In genomic region chr21:20877976-20878375, GRCh38 we compare ENCODE assay signal across 28 cellular contexts.
"Had no signal": no experiment of that assay in that cellular context is flagged by ENCODE, and none has a peak within 500 bp of the region (broad histone marks: within the 10 kb centered on the region; RNA-seq: fewer than 3 reads in every experiment).

No MANE protein-coding gene starts in this region.

- H3K4me3 ChIP-seq: stomach, suprapubic skin, testis, thoracic aorta, thyroid gland, tibial artery, tibial nerve, transverse colon, upper lobe of left lung, upper lobe of right lung, uterus, vagina had no signal

- H3K4me3 Mint-ChIP-seq: stimulated activated effector memory CD8-positive, alpha-beta T cell treated with anti-CD3 and anti-CD28 coated beads, Interleukin-12 subunit alpha, Interleukin-12 subunit beta, amount 100 ng/mL, for 72 hours; stimulated activated memory B cell treated with anti-CD40 and anti-IgM and Interleukin-4, amounts not matched to agents 10 μg/mL and 1 μg/mL and 100 μg/mL, for 72 hours; stimulated activated naive B cell treated with anti-CD40 and anti-IgM and Interleukin-4, amounts not matched to agents 10 μg/mL and 1 μg/mL and 100 μg/mL, for 72 hours; stimulated activated naive CD8-positive, alpha-beta T cell treated with anti-CD3 and anti-CD28 coated beads, Interleukin-15, amount 100 ng/mL, for 72 hours; stimulated activated naive CD8-positive, alpha-beta T cell treated with anti-CD3 and anti-CD28 coated beads, Interleukin-15, Interleukin-2, amounts not matched to agents 100 ng/mL and 50 ng/mL, for 24 hours; type B pancreatic cell had no signal

- H3K36me3 ChIP-seq: stomach, suprapubic skin, thoracic aorta, thyroid gland, tibial artery, tibial nerve, transverse colon, upper lobe of left lung, upper lobe of right lung, uterus, vagina had no signal

- H3K4me1 ChIP-seq: stomach, suprapubic skin, testis, thyroid gland, tibial artery, transverse colon, upper lobe of left lung, upper lobe of right lung, uterus, vagina had no signal

- H3K27me3 ChIP-seq: stomach, suprapubic skin, testis, thyroid gland, tibial artery, tibial nerve, transverse colon, upper lobe of left lung, upper lobe of right lung, uterus, vagina had no signal

- H3K36me3 Mint-ChIP-seq: stimulated activated effector memory CD8-positive, alpha-beta T cell treated with anti-CD3 and anti-CD28 coated beads, Interleukin-12 subunit alpha, Interleukin-12 subunit beta, amount 100 ng/mL, for 72 hours; stimulated activated memory B cell treated with anti-CD40 and anti-IgM and Interleukin-4, amounts not matched to agents 10 μg/mL and 1 μg/mL and 100 μg/mL, for 72 hours; stimulated activated naive B cell treated with anti-CD40 and anti-IgM and Interleukin-4, amounts not matched to agents 10 μg/mL and 1 μg/mL and 100 μg/mL, for 72 hours; type B pancreatic cell had no signal

- H3K27ac Mint-ChIP-seq: stimulated activated effector memory CD8-positive, alpha-beta T cell treated with anti-CD3 and anti-CD28 coated beads, Interleukin-12 subunit alpha, Interleukin-12 subunit beta, amount 100 ng/mL, for 72 hours; stimulated activated memory B cell treated with anti-CD40 and anti-IgM and Interleukin-4, amounts not matched to agents 10 μg/mL and 1 μg/mL and 100 μg/mL, for 72 hours; stimulated activated naive B cell treated with anti-CD40 and anti-IgM and Interleukin-4, amounts not matched to agents 10 μg/mL and 1 μg/mL and 100 μg/mL, for 72 hours; stimulated activated naive CD8-positive, alpha-beta T cell treated with anti-CD3 and anti-CD28 coated beads, Interleukin-15, amount 100 ng/mL, for 72 hours; stimulated activated naive CD8-positive, alpha-beta T cell treated with anti-CD3 and anti-CD28 coated beads, Interleukin-15, Interleukin-2, amounts not matched to agents 100 ng/mL and 50 ng/mL, for 24 hours; type B pancreatic cell had no signal

- H3K27ac ChIP-seq: stomach, suprapubic skin, testis, thoracic aorta, thyroid gland, tibial artery, tibial nerve, transverse colon, upper lobe of left lung, upper lobe of right lung, uterus, vagina had no signal

- DNase-seq: stimulated activated CD4-positive, alpha-beta T cell treated with anti-CD3 and anti-CD28 coated beads, Interleukin-2, amount 100 ng/mL, for 48 hours; stimulated activated CD4-positive, alpha-beta T cell treated with anti-CD3 and anti-CD28 coated beads, Interleukin-4, amount 100 ng/mL, for 1 hour; stimulated activated CD4-positive, alpha-beta T cell treated with anti-CD3 and anti-CD28 coated beads, Interleukin-4, amount 100 ng/mL, for 24 hours; stimulated activated CD8-positive, alpha-beta memory T cell treated with anti-CD3 and anti-CD28 coated beads, Interleukin-4, amount 100 ng/mL, for 48 hours; stimulated activated naive B cell treated with anti-CD40 and anti-IgM and Interleukin-4, amounts not matched to agents 10 μg/mL and 1 μg/mL and 100 μg/mL, for 72 hours; stimulated activated naive CD4-positive, alpha-beta T cell; stimulated activated naive CD4-positive, alpha-beta T cell treated with Interleukin-2 at 50 U/mL for 16 hours; stimulated activated naive CD8-positive, alpha-beta T cell treated with anti-CD3 and anti-CD28 coated beads, Interleukin-15, amount 100 ng/mL, for 72 hours; stimulated activated naive CD8-positive, alpha-beta T cell treated with anti-CD3 and anti-CD28 coated beads, Interleukin-15, Interleukin-2, amounts not matched to agents 100 U/mL and 50 U/mL, for 24 hours; stomach; substantia nigra; testis; thyroid gland; tibial artery; transverse colon; trophoblast cell; upper lobe of left lung; upper lobe of right lung; uterus had no signal

- H3K4me1 Mint-ChIP-seq: stimulated activated effector memory CD8-positive, alpha-beta T cell treated with anti-CD3 and anti-CD28 coated beads, Interleukin-12 subunit alpha, Interleukin-12 subunit beta, amount 100 ng/mL, for 72 hours; stimulated activated memory B cell treated with anti-CD40 and anti-IgM and Interleukin-4, amounts not matched to agents 10 μg/mL and 1 μg/mL and 100 μg/mL, for 72 hours; stimulated activated naive CD8-positive, alpha-beta T cell treated with anti-CD3 and anti-CD28 coated beads, Interleukin-15, amount 100 ng/mL, for 72 hours had no signal

- ATAC-seq: stimulated activated effector memory CD8-positive, alpha-beta T cell treated with anti-CD3 and anti-CD28 coated beads, Interleukin-12 subunit alpha, Interleukin-12 subunit beta, amount 100 ng/mL, for 72 hours; stimulated activated memory B cell treated with anti-CD40 and anti-IgM and Interleukin-4, amounts not matched to agents 10 μg/mL and 1 μg/mL and 100 μg/mL, for 72 hours; stimulated activated naive B cell treated with anti-CD40 and anti-IgM and Interleukin-4, amounts not matched to agents 10 μg/mL and 1 μg/mL and 100 μg/mL, for 72 hours; stimulated activated naive CD8-positive, alpha-beta T cell treated with anti-CD3 and anti-CD28 coated beads, Interleukin-15, amount 100 ng/mL, for 72 hours; stimulated activated naive CD8-positive, alpha-beta T cell treated with anti-CD3 and anti-CD28 coated beads, Interleukin-15, Interleukin-2, amounts not matched to agents 100 U/mL and 50 U/mL, for 24 hours; upper lobe of right lung had no signal

- H3K27me3 Mint-ChIP-seq: stimulated activated memory B cell treated with anti-CD40 and anti-IgM and Interleukin-4, amounts not matched to agents 10 μg/mL and 1 μg/mL and 100 μg/mL, for 72 hours; stimulated activated naive B cell treated with anti-CD40 and anti-IgM and Interleukin-4, amounts not matched to agents 10 μg/mL and 1 μg/mL and 100 μg/mL, for 72 hours; stimulated activated naive CD8-positive, alpha-beta T cell treated with anti-CD3 and anti-CD28 coated beads, Interleukin-15, amount 100 ng/mL, for 72 hours; stimulated activated naive CD8-positive, alpha-beta T cell treated with anti-CD3 and anti-CD28 coated beads, Interleukin-15, Interleukin-2, amounts not matched to agents 100 ng/mL and 50 ng/mL, for 24 hours; type B pancreatic cell had no signal

- FAIRE-seq: urothelium cell line had no signal

- H3K9me3 ChIP-seq: stomach, suprapubic skin, testis, thoracic aorta, thyroid gland, tibial artery, tibial nerve, transverse colon, upper lobe of left lung, upper lobe of right lung, uterus, vagina had no signal

- H3K9me3 Mint-ChIP-seq: stimulated activated memory B cell treated with anti-CD40 and anti-IgM and Interleukin-4, amounts not matched to agents 10 μg/mL and 1 μg/mL and 100 μg/mL, for 72 hours; stimulated activated naive B cell treated with anti-CD40 and anti-IgM and Interleukin-4, amounts not matched to agents 10 μg/mL and 1 μg/mL and 100 μg/mL, for 72 hours; stimulated activated naive CD8-positive, alpha-beta T cell treated with anti-CD3 and anti-CD28 coated beads, Interleukin-15, amount 100 ng/mL, for 72 hours; stimulated activated naive CD8-positive, alpha-beta T cell treated with anti-CD3 and anti-CD28 coated beads, Interleukin-15, Interleukin-2, amounts not matched to agents 100 ng/mL and 50 ng/mL, for 24 hours; type B pancreatic cell had no signal
